10 cellular contexts compared by ENCODE assay signal in genomic region chr10:12500406-12501303, GRCh38.
A peak's percentile ranks its signal among the peaks of the same experiment; 100 is the strongest.
DNase-seq lines count a peak whose midpoint lies in the region; ATAC-seq and TF ChIP-seq lines count a peak whose summit lies in the region.
"Had no signal": no experiment of that assay in that cellular context is flagged by ENCODE, and none has a peak within 500 bp of the region (broad histone marks: within the 10 kb centered on the region; RNA-seq: fewer than 3 reads in every experiment).

No MANE protein-coding gene starts in this region.

- H3K9me3 ChIP-seq in WERI-Rb-1 (ENCODE audit: severe bottlenecking) (no peaks in the 10 kb centered on the region), mesenchymal stem cell (ENCODE audit: control insufficient read depth, low read length) (no peaks in the 10 kb centered on the region)
- H3K9me3 ChIP-seq: prostate gland had no signal

- H2BK120ac ChIP-seq in mesenchymal stem cell (ENCODE audit: low read depth, low read length): no peak overlapping the region

- H3K27ac ChIP-seq in WERI-Rb-1: no peak overlapping the region
- H3K27ac ChIP-seq in mesenchymal stem cell (ENCODE audit: low read length, poor library complexity, severe bottlenecking): no peak overlapping the region
- H3K27ac ChIP-seq: prostate gland had no signal

- H3K23ac ChIP-seq in mesenchymal stem cell (ENCODE audit: low read length in 2 of 2): no peak overlapping the region

- peak; percentile 77 for DNase-seq in DMS53 treated with DMSO at 0.1 percent for 48 hours (lab: John Stamatoyannopoulos, UW; ENCODE audit: unreplicated experiment)
- peak; percentile 62 for DNase-seq in NCI-H1092 (lab: John Stamatoyannopoulos, UW)
- DNase-seq in WERI-Rb-1: peak; percentile 26
- DNase-seq in mesenchymal stem cell: peak; percentile 61
- no peak for DNase-seq in stimulated activated CD4-positive, alpha-beta T cell treated with anti-CD3 and anti-CD28 coated beads, Interleukin-1b, Interleukin-23, amount 100 ng/mL, for 48 hours
- DNase-seq in activated CD8-positive, alpha-beta memory T cell treated with anti-CD3 and anti-CD28 coated beads, Interleukin-2, amount 50 U/mL, for 48 hours: no peak
- no peak for DNase-seq in AG08396 (ENCODE audit: low spot score)
- DNase-seq: activated gamma-delta T cell had no signal

- H3K36me3 ChIP-seq in WERI-Rb-1 (no peaks in the 10 kb centered on the region), mesenchymal stem cell (ENCODE audit: control insufficient read depth in 1 of 2, insufficient read depth in 2 of 2, low read depth in 1 of 2, low read length in 2 of 2) (peaks cover 0 to 7% of the 10 kb centered on the region in 2 experiments)
- H3K36me3 ChIP-seq: prostate gland had no signal

- peaks cover 10% of the 10 kb centered on the region for H3K4me1 ChIP-seq in mesenchymal stem cell (ENCODE audit: control insufficient read depth, insufficient read depth, low read depth, low read length)
- H3K4me1 ChIP-seq: prostate gland had no signal

- peak overlapping the region in 1 of 2 experiments; percentile 14 for H3K18ac ChIP-seq in mesenchymal stem cell (ENCODE audit: low read depth in 1 of 2, low read length in 2 of 2)

- peaks cover 67% of the 10 kb centered on the region for H3K79me1 ChIP-seq in mesenchymal stem cell (replicated peaks; ENCODE audit: low read length, poor library complexity, severe bottlenecking)

- H3K4me2 ChIP-seq in mesenchymal stem cell (ENCODE audit: low read length, poor library complexity, severe bottlenecking): no peak overlapping the region

- H2BK5ac ChIP-seq in mesenchymal stem cell (ENCODE audit: low read depth, low read length, poor library complexity, severe bottlenecking): no peak overlapping the region

- no peak overlapping the region for H2AFZ ChIP-seq in mesenchymal stem cell (ENCODE audit: low read depth, low read length)

- H3K4me3 ChIP-seq in WERI-Rb-1 (ENCODE audit: low read depth, low read length) (no peak overlapping the region), mesenchymal stem cell (ENCODE audit: insufficient read depth in 1 of 2, low read depth in 1 of 2, low read length in 2 of 2) (no peak overlapping the region)
- H3K4me3 ChIP-seq: prostate gland had no signal

- ATAC-seq in HG03095 (IDR thresholded peaks at IDR 0.05; ENCODE audit: unreplicated experiment): no peak

- no peak overlapping the region for H3K14ac ChIP-seq in mesenchymal stem cell (ENCODE audit: low read length in 2 of 2)

- peak overlapping the region; percentile 53 for H2AK5ac ChIP-seq in mesenchymal stem cell (ENCODE audit: low read length, severe bottlenecking)

- 63% methylated on average over 4 of the region's 7 CpGs for WGBS in mesenchymal stem cell

- no peak overlapping the region for H3K4ac ChIP-seq in mesenchymal stem cell (ENCODE audit: low read depth in 1 of 2, low read length in 2 of 2)

- H4K8ac ChIP-seq in mesenchymal stem cell (ENCODE audit: low read length): no peak overlapping the region

- no peak overlapping the region for H3K9ac ChIP-seq in mesenchymal stem cell (ENCODE audit: low read length)

- no peak for TF ChIP-seq CTCF in WERI-Rb-1 (IDR thresholded peaks at IDR 0.05; ENCODE audit: low read depth, low read length)

- H2BK15ac ChIP-seq in mesenchymal stem cell (ENCODE audit: low read depth, poor library complexity, severe bottlenecking): no peak overlapping the region

- no peak overlapping the region for H4K91ac ChIP-seq in mesenchymal stem cell (ENCODE audit: low read length)

- H3K27me3 ChIP-seq in WERI-Rb-1 (ENCODE audit: insufficient read depth, low read depth, severe bottlenecking): no peaks in the 10 kb centered on the region
- H3K27me3 ChIP-seq in mesenchymal stem cell (ENCODE audit: control insufficient read depth in 1 of 2, insufficient read depth in 1 of 2, low read length in 2 of 2): no peaks in the 10 kb centered on the region

- H2BK12ac ChIP-seq in mesenchymal stem cell (ENCODE audit: low read length in 2 of 2): peak overlapping the region; percentile 37 to 57

Comparison
In these comparisons a context has a peak if more than half of its experiments do, and no peak if none do; other contexts are left out.
1. DNase-seq: peak in DMS53 treated with DMSO at 0.1 percent for 48 hours (single experiment), NCI-H1092 (single experiment), WERI-Rb-1 (single experiment) and mesenchymal stem cell (single experiment); none in stimulated activated CD4-positive, alpha-beta T cell treated with anti-CD3 and anti-CD28 coated beads, Interleukin-1b, Interleukin-23, amount 100 ng/mL, for 48 hours (single experiment), activated CD8-positive, alpha-beta memory T cell treated with anti-CD3 and anti-CD28 coated beads, Interleukin-2, amount 50 U/mL, for 48 hours (single experiment) and AG08396 (single experiment).